In genomic region chr15:59688383-59688887, GRCh38 we compare ENCODE assay signal across 8 cellular contexts. TPM values are rescaled to one million over a fixed set of nuclear protein-coding genes. Genes with fewer than 3 reads are reported as not detected.
DNase-seq lines count a peak whose midpoint lies in the region; ATAC-seq and TF ChIP-seq lines count a peak whose summit lies in the region.

No MANE protein-coding gene starts in this region.

- TF ChIP-seq CTCF in hepatocyte (IDR thresholded peaks at IDR 0.05; ENCODE audit: poor library complexity) = no peak

- H3K27me3 ChIP-seq in hepatocyte = no peaks in the 10 kb centered on the region
- no peaks in the 10 kb centered on the region for H3K27me3 ChIP-seq in skeletal muscle satellite cell (ENCODE audit: control insufficient read depth, insufficient read depth, low read length)

- no peaks in the 10 kb centered on the region for H3K9me3 ChIP-seq in hepatocyte (ENCODE audit: low read depth)
- no peaks in the 10 kb centered on the region for H3K9me3 ChIP-seq in skeletal muscle satellite cell (replicated peaks; ENCODE audit: low read length)

- DNase-seq in DMS53 treated with DMSO at 0.1 percent for 48 hours (lab: John Stamatoyannopoulos, UW; ENCODE audit: unreplicated experiment) (peak; percentile 14), H4 (ENCODE audit: low spot score) (peak; percentile 42), NCI-H226 (peak; percentile 44), hepatocyte (ENCODE audit: low spot score) (no peak), NCI-H1092 (lab: John Stamatoyannopoulos, UW) (no peak)

- peaks cover 51% of the 10 kb centered on the region for H3K79me2 ChIP-seq in hepatocyte

- WGBS in hepatocyte (ENCODE audit: low lambda C conversion rate, missing lambda C conversion rate) = under 1% methylated on average over 19 of the region's 19 CpGs

- H3K27ac ChIP-seq in angular gyrus (ENCODE audit: low read depth, low read length) (peak overlapping the region; percentile 82), hepatocyte (peak overlapping the region; percentile 97)

- H3K4me2 ChIP-seq in hepatocyte (peak overlapping the region; percentile 76), skeletal muscle satellite cell (ENCODE audit: low read length) (peak overlapping the region; percentile 85)

- peak overlapping the region; percentile 30 for H2AFZ ChIP-seq in hepatocyte

- ATAC-seq in GM18505 (IDR thresholded peaks at IDR 0.05; ENCODE audit: unreplicated experiment) = no peak

- H3K36me3 ChIP-seq in hepatocyte (replicated peaks; ENCODE audit: insufficient read depth, low read depth) (no peaks in the 10 kb centered on the region), skeletal muscle satellite cell (ENCODE audit: insufficient read depth, low read length) (peaks cover 6% of the 10 kb centered on the region)

- no peaks in the 10 kb centered on the region for H3K9me2 ChIP-seq in hepatocyte (replicated peaks; ENCODE audit: insufficient read depth)

- TF ChIP-seq POLR2A in GM18505 (IDR thresholded peaks at IDR 0.05; ENCODE audit: borderline replicate concordance, extremely low read depth, insufficient read depth, insufficient read length) = no peak

- H4K20me1 ChIP-seq in hepatocyte (ENCODE audit: insufficient read depth, poor library complexity, severe bottlenecking) = peaks cover 45% of the 10 kb centered on the region

- peak overlapping the region; percentile 100 for H3K9ac ChIP-seq in skeletal muscle satellite cell (ENCODE audit: low read depth, low read length)

- peak overlapping the region; percentile 50 for H3K4me3 ChIP-seq in hepatocyte
- H3K4me3 ChIP-seq in skeletal muscle satellite cell (ENCODE audit: low read length) = peak overlapping the region; percentile 98

- H3K4me1 ChIP-seq in hepatocyte (ENCODE audit: insufficient read depth) (peaks cover 11% of the 10 kb centered on the region), skeletal muscle satellite cell (ENCODE audit: control insufficient read depth, insufficient read depth, low read length) (peaks cover 22% of the 10 kb centered on the region)

RNA-seq across cellular contexts. Expression of gene BNIP2, which starts 0.7 kb away (rescaled TPM):
- total RNA-seq in H4 (2014; rRNA removed; shearing (Covaris generic)) = 83.9 and 92.3 TPM in 2 replicates
- 78.2 and 102 TPM in 2 replicates for total RNA-seq in hepatocyte
- 55.0 and 77.0 TPM in 2 replicates for polyA plus RNA-seq in hepatocyte
- total RNA-seq in skeletal muscle satellite cell (2012; rRNA removed) = 82.1 and 112 TPM in 2 replicates

RNA-seq across cellular contexts. Expression of gene GTF2A2, which starts 31.1 kb away (rescaled TPM):
- total RNA-seq in H4 (2014; rRNA removed; shearing (Covaris generic)) = 78.9 and 105 TPM in 2 replicates
- 42.9 and 50.9 TPM in 2 replicates for total RNA-seq in hepatocyte
- polyA plus RNA-seq in hepatocyte = 252 and 253 TPM in 2 replicates
- total RNA-seq in skeletal muscle satellite cell (2012; rRNA removed) = 32.1 and 41.3 TPM in 2 replicates

Comparison
In these comparisons a context has a peak if more than half of its experiments do, and no peak if none do; other contexts are left out.
1. DNase-seq: peak in DMS53 treated with DMSO at 0.1 percent for 48 hours (single experiment), H4 (single experiment) and NCI-H226 (single experiment); none in hepatocyte (single experiment) and NCI-H1092 (single experiment).